In the genomic region with DNA sequence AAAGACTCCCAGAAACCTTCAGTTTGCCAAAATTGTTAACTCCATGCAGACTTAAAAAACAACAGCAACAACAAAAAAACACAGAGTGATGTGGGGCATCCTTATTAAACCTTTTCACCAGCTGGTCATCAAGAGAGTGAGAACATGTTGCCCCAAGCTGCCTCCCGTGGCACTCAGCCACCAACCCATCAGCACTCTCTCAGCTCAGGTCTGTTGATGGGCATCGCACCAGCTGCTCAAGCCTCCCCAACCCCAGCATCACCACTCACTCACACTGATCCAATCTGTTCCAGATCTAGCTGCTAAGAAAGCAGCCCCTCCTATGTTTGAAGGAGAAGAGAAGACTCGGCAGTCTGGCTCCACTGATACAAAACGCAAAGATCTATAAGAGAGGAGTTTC, we compare ENCODE assay signal across 19 cellular contexts. TPM values are rescaled to one million over a fixed set of nuclear protein-coding genes. Genes with fewer than 3 reads are reported as not detected.
DNase-seq lines count a peak whose midpoint lies in the region; ATAC-seq, FAIRE-seq and TF ChIP-seq lines count a peak whose summit lies in the region.
"Had no signal": no experiment of that assay in that cellular context is flagged by ENCODE, and none has a peak within 500 bp of the region (broad histone marks: within the 10 kb centered on the region; RNA-seq: fewer than 3 reads in every experiment).

No MANE protein-coding gene starts in this region.

- peaks cover 4% of the 10 kb centered on the region; the same call in 1 of the 2 replicates for H4K20me1 ChIP-seq in SK-N-SH (ENCODE audit: insufficient read depth)

- no peak overlapping the region for H3K9ac ChIP-seq in SK-N-SH
- H3K9ac ChIP-seq: KMS-11 had no signal

- H3K27ac ChIP-seq in SK-N-SH (ENCODE audit: low read depth in 2 of 2, low read length in 1 of 2) (no peak overlapping the region), cingulate gyrus (ENCODE audit: low read depth, low read length) (peak overlapping the region; percentile 3)
- H3K27ac ChIP-seq: 22Rv1, KMS-11 had no signal

- H3K27me3 ChIP-seq in SK-N-SH (ENCODE audit: insufficient read depth), result no peaks in the 10 kb centered on the region
- H3K27me3 ChIP-seq: BE2C had no signal

- no peak for TF ChIP-seq RAD21 in SK-N-SH (IDR thresholded peaks at IDR 0.05; ENCODE audit: low read length)

- no peak for ATAC-seq in SK-N-SH treated with all-trans-retinoic acid at 6 μM for 48 hours
- no peak for ATAC-seq in GM18909 (IDR thresholded peaks at IDR 0.05; ENCODE audit: poor library complexity, unreplicated experiment)
- ATAC-seq: PC-3 had no signal

- H3K9me3 ChIP-seq in SK-N-SH, result 0 out of 2 replicates have a peak, but pooled peaks cover 3% of the 10 kb centered on the region

- CTCF ChIA-PET in SK-N-SH (lab: Yijun Ruan, JAX), result interaction anchor here (1.0 to 1.4 kb wide), 2 partner anchors 110 to 144 kb away, joined by 3 to 4 read pairs; no protein-coding TSS in a partner anchor

- TF ChIP-seq EP300 in SK-N-SH (IDR thresholded peaks at IDR 0.05; ENCODE audit: borderline replicate concordance in 1 of 2, low read depth in 1 of 2, low read length in 1 of 2), result no peak

- no peaks in the 10 kb centered on the region for H3K79me2 ChIP-seq in SK-N-SH (ENCODE audit: insufficient read depth)

- WGBS in SK-N-SH (ENCODE audit: low lambda C conversion rate), result 88% methylated on average over 4 of the region's 4 CpGs

- H3K9me2 ChIP-seq in SK-N-SH, result no peaks in the 10 kb centered on the region

- no peak for TF ChIP-seq CTCF in SK-N-SH (IDR thresholded peaks at IDR 0.05)

- H3K36me3 ChIP-seq in SK-N-SH (replicated peaks in 1 of 2; ENCODE audit: control insufficient read depth in 1 of 2, insufficient read depth in 2 of 2, low read length in 1 of 2), result peaks cover 0 to 7% of the 10 kb centered on the region in 2 experiments
- H3K36me3 ChIP-seq: BE2C had no signal

- peak; percentile 42 for FAIRE-seq in urothelium cell line (lab: Jason Lieb, UNC)
- FAIRE-seq: D721Med, H1 had no signal

- H3K4me2 ChIP-seq in SK-N-SH, result no peak overlapping the region
- H3K4me2 ChIP-seq: KMS-11 had no signal

- DNase-seq in SK-N-SH (no peak), NCI-H524 treated with DMSO at 0.1 percent for 48 hours (lab: John Stamatoyannopoulos, UW) (peak; percentile 98), urothelium cell line (ENCODE audit: low spot score) (no peak), COLO668 (lab: John Stamatoyannopoulos, UW; ENCODE audit: unreplicated experiment) (no peak), COR-L47 (lab: John Stamatoyannopoulos, UW) (no peak)
- DNase-seq: BE2C; CD4-positive, alpha-beta T cell; NCI-H1048; NCI-H146; NCI-H226; NCI-H748 treated with DMSO at 0.1 percent for 48 hours; PC-3 had no signal

- H3F3A ChIP-seq in SK-N-SH (replicated peaks; ENCODE audit: insufficient read depth), result peaks cover 27% of the 10 kb centered on the region

- peaks cover 9 to 18% of the 10 kb centered on the region in 2 experiments; a peak in 3 of 4 replicates for H3K4me1 ChIP-seq in SK-N-SH (ENCODE audit: control insufficient read depth in 1 of 2, insufficient read depth in 2 of 2, low read depth in 1 of 2, low read length in 1 of 2)

- H2AFZ ChIP-seq in SK-N-SH (ENCODE audit: low read depth), result no peak overlapping the region

- POLR2A ChIA-PET in SK-N-SH (lab: Yijun Ruan, JAX), result no interaction called here

- H3K4me3 ChIP-seq in SK-N-SH (ENCODE audit: low read depth in 2 of 2, low read length in 1 of 2), result no peak overlapping the region

TF ChIP-seq in SK-N-SH, 30 proteins besides CTCF, POLR2A, EP300 and RAD21:
- TF ChIP-seq SIN3A (IDR thresholded peaks at IDR 0.05; ENCODE audit: borderline replicate concordance, low read depth, low read length), result no peak
- peak; percentile 37; the same call in 1 of the 2 replicates for TF ChIP-seq TCF12 (IDR thresholded peaks at IDR 0.05)
- TF ChIP-seq NFIC (IDR thresholded peaks at IDR 0.05; ENCODE audit: borderline replicate concordance), result no peak
TF ChIP-seq in SK-N-SH: peak in this region for 1.

TF ChIP-seq in SK-N-SH treated with all-trans-retinoic acid at 6 μM for 48 hours, 23 proteins besides CTCF, POLR2A, EP300 and RAD21:
- TF ChIP-seq SNAI2 (CRISPR knock-in tag; IDR thresholded peaks at IDR 0.05) (no peak), TCF4 (CRISPR knock-in tag; IDR thresholded peaks at IDR 0.05; ENCODE audit: borderline replicate concordance) (no peak)

RNA-seq across cellular contexts. Expression of gene SLC39A11, which starts 46.8 kb away (rescaled TPM):
- 23.5 and 23.7 TPM in 2 replicates for polyA plus RNA-seq in SK-N-SH (2012; rRNA removed)
- 18.3 and 21.7 TPM in 2 replicates for polyA plus RNA-seq in SK-N-SH (2012; cell fraction: cytosol; rRNA removed)
- polyA plus RNA-seq in SK-N-SH (2012; cell fraction: nucleus; rRNA removed), result 17.8 and 21.7 TPM in 2 replicates
